Comparison of ENCODE assay signal across 19 cellular contexts in genomic region chr2:206095925-206096324, GRCh38.
"Had no signal": no experiment of that assay in that cellular context is flagged by ENCODE, and none has a peak within 500 bp of the region (broad histone marks: within the 10 kb centered on the region; RNA-seq: fewer than 3 reads in every experiment).

No MANE protein-coding gene starts in this region.

- ATAC-seq: gastrocnemius medialis; left ventricle myocardium superior; mucosa of descending colon; naive thymus-derived CD8-positive, alpha-beta T cell had no signal

- H3K27me3 ChIP-seq: dorsolateral prefrontal cortex, gastrocnemius medialis, neutrophil, tibial nerve, uterus had no signal

- H3K4me1 ChIP-seq: gastrocnemius medialis, uterus had no signal

- H3K4me3 ChIP-seq: dorsolateral prefrontal cortex, gastrocnemius medialis, mucosa of descending colon, tibial nerve, uterus had no signal

- H3K27ac ChIP-seq: gastrocnemius medialis, neutrophil, tibial nerve, uterus, VCaP had no signal

- H3K9me3 ChIP-seq: gastrocnemius medialis, mucosa of descending colon, neutrophil, tibial nerve, uterus had no signal

- DNase-seq: activated CD4-positive, alpha-beta memory T cell treated with anti-CD3 and anti-CD28 coated beads, Interleukin-2, amount 10 ng/mL, durations not matched to agents 7 days and 5 days; activated effector memory CD4-positive, alpha-beta T cell treated with Interleukin-2 at 50 U/mL for 16 hours; activated naive CD4-positive, alpha-beta T cell treated with anti-CD3 and anti-CD28 coated beads, Interleukin-2, amount 50 U/mL, for 16 hours; activated T-cell treated with anti-CD3 and anti-CD28 coated beads, Interleukin-2, amount 50 U/mL, for 24 hours; dorsolateral prefrontal cortex; erythroblast; gastrocnemius medialis; hippocampal formation; kidney; left ventricle myocardium superior; mucosa of descending colon; naive thymus-derived CD8-positive, alpha-beta T cell; stimulated activated CD4-positive, alpha-beta T cell treated with anti-CD3 and anti-CD28 coated beads, Interleukin-4, amount 100 ng/mL, for 1 hour; stimulated activated naive CD4-positive, alpha-beta T cell treated with Interleukin-2 at 50 U/mL for 16 hours; substantia nigra; uterus had no signal

- H3K36me3 ChIP-seq: neutrophil, uterus had no signal
